ENCODE assay signal across 19 cellular contexts in genomic region chr6:3540253-3540820, GRCh38.
A peak's percentile ranks its signal among the peaks of the same experiment; 100 is the strongest.
DNase-seq lines count a peak whose midpoint lies in the region; ATAC-seq and TF ChIP-seq lines count a peak whose summit lies in the region.
"Had no signal": no experiment of that assay in that cellular context is flagged by ENCODE, and none has a peak within 500 bp of the region (broad histone marks: within the 10 kb centered on the region; RNA-seq: fewer than 3 reads in every experiment).

No MANE protein-coding gene starts in this region.

- no peaks in the 10 kb centered on the region for H3K27me3 ChIP-seq in right atrium auricular region
- H3K27me3 ChIP-seq in heart left ventricle, result peaks cover 0 to 4% (median 0%) of the 10 kb centered on the region in 9 donors
- H3K27me3 ChIP-seq: SJCRH30 had no signal

- no peak for TF ChIP-seq POLR2A in heart left ventricle (IDR thresholded peaks at IDR 0.05)

- DNase-seq in right atrium auricular region (ENCODE audit: low spot score) (peak; percentile 42), heart left ventricle (no peak), RPMI8226 (peak; percentile 41), nephron progenitor cell (no peak), DMS114 treated with DMSO at 0.1 percent for 48 hours (lab: John Stamatoyannopoulos, UW; ENCODE audit: unreplicated experiment) (no peak)
- peak in 1 of 2 donors; percentile 20 for DNase-seq in stimulated activated effector memory CD8-positive, alpha-beta T cell treated with anti-CD3 and anti-CD28 coated beads, Interleukin-12 subunit alpha, Interleukin-12 subunit beta, amount 100 ng/mL, for 72 hours (ENCODE audit: low spot score in 2 of 2)
- DNase-seq: CD8-positive, alpha-beta T cell; DMS153; EL; GF-D8; NCI-H1105; NCI-H2107; NCI-H446 treated with DMSO at 0.1 percent for 48 hours; NCI-H526 treated with DMSO at 0.1 percent for 48 hours; PC-9; SJCRH30 had no signal

- H3K4me3 ChIP-seq in right atrium auricular region (no peak overlapping the region), heart left ventricle (no peak overlapping the region)
- H3K4me3 ChIP-seq: PC-9, SJCRH30 had no signal

- H3K27me3 Mint-ChIP-seq in nephron progenitor cell (ENCODE audit: low read depth, poor library complexity), result peaks cover 8% of the 10 kb centered on the region

- H3K4me1 ChIP-seq in right atrium auricular region, result no peaks in the 10 kb centered on the region
- no peaks in the 10 kb centered on the region for H3K4me1 ChIP-seq in heart left ventricle
- H3K4me1 ChIP-seq: SJCRH30 had no signal

- no peak for ATAC-seq in heart left ventricle
- ATAC-seq in stimulated activated effector memory CD8-positive, alpha-beta T cell treated with anti-CD3 and anti-CD28 coated beads, Interleukin-12 subunit alpha, Interleukin-12 subunit beta, amount 100 ng/mL, for 72 hours, result peak; percentile 23
- ATAC-seq in HG02973 (IDR thresholded peaks at IDR 0.05; ENCODE audit: unreplicated experiment), result no peak
- ATAC-seq: CD8-positive, alpha-beta T cell had no signal

- no peak overlapping the region for H3K4me3 Mint-ChIP-seq in nephron progenitor cell
- H3K4me3 Mint-ChIP-seq in stimulated activated effector memory CD8-positive, alpha-beta T cell treated with anti-CD3 and anti-CD28 coated beads, Interleukin-12 subunit alpha, Interleukin-12 subunit beta, amount 100 ng/mL, for 72 hours, result no peak overlapping the region
- H3K4me3 Mint-ChIP-seq: CD8-positive, alpha-beta T cell; IgD-negative memory B cell had no signal

- peaks cover 61% of the 10 kb centered on the region for H3K4me1 Mint-ChIP-seq in nephron progenitor cell
- H3K4me1 Mint-ChIP-seq in stimulated activated effector memory CD8-positive, alpha-beta T cell treated with anti-CD3 and anti-CD28 coated beads, Interleukin-12 subunit alpha, Interleukin-12 subunit beta, amount 100 ng/mL, for 72 hours, result no peaks in the 10 kb centered on the region

- H3K36me3 Mint-ChIP-seq in nephron progenitor cell (ENCODE audit: low read depth), result peaks cover 5% of the 10 kb centered on the region
- no peaks in the 10 kb centered on the region for H3K36me3 Mint-ChIP-seq in stimulated activated effector memory CD8-positive, alpha-beta T cell treated with anti-CD3 and anti-CD28 coated beads, Interleukin-12 subunit alpha, Interleukin-12 subunit beta, amount 100 ng/mL, for 72 hours
- H3K36me3 Mint-ChIP-seq: CD8-positive, alpha-beta T cell had no signal

- no peaks in the 10 kb centered on the region for H3K36me3 ChIP-seq in right atrium auricular region
- H3K36me3 ChIP-seq in heart left ventricle, result no peaks in the 10 kb centered on the region
- H3K36me3 ChIP-seq: SJCRH30 had no signal

- H3K9me3 ChIP-seq in right atrium auricular region (no peaks in the 10 kb centered on the region), heart left ventricle (no peaks in the 10 kb centered on the region)
- H3K9me3 ChIP-seq: SJCRH30 had no signal

- intact Hi-C loops in heart left ventricle (cut with DNase I), result no loop called here

- peaks cover 4% of the 10 kb centered on the region for H3K9me3 Mint-ChIP-seq in nephron progenitor cell
- no peaks in the 10 kb centered on the region for H3K9me3 Mint-ChIP-seq in stimulated activated effector memory CD8-positive, alpha-beta T cell treated with anti-CD3 and anti-CD28 coated beads, Interleukin-12 subunit alpha, Interleukin-12 subunit beta, amount 100 ng/mL, for 72 hours
- H3K9me3 Mint-ChIP-seq: CD8-positive, alpha-beta T cell; IgD-negative memory B cell had no signal

- H3K27ac ChIP-seq in right atrium auricular region (no peak overlapping the region), heart left ventricle (no peak overlapping the region)
- H3K27ac ChIP-seq: PC-9, RWPE1, SJCRH30 had no signal

- TF ChIP-seq CTCF in right atrium auricular region (IDR thresholded peaks at IDR 0.05) (no peak), heart left ventricle (IDR thresholded peaks at IDR 0.05) (no peak), nephron progenitor cell (IDR thresholded peaks at IDR 0.05) (no peak)

- H3K27ac Mint-ChIP-seq in nephron progenitor cell, result peak overlapping the region; percentile 35
- H3K27ac Mint-ChIP-seq in stimulated activated effector memory CD8-positive, alpha-beta T cell treated with anti-CD3 and anti-CD28 coated beads, Interleukin-12 subunit alpha, Interleukin-12 subunit beta, amount 100 ng/mL, for 72 hours, result no peak overlapping the region
- H3K27ac Mint-ChIP-seq: CD8-positive, alpha-beta T cell; IgD-negative memory B cell had no signal

- 88 to 98% (median 96%) methylated on average over 8 of the region's 8 CpGs for WGBS in heart left ventricle, 4 donors

Comparison
In these comparisons a context has a peak if more than half of its experiments do, and no peak if none do; other contexts are left out.
1. DNase-seq: peak in right atrium auricular region (single experiment) and RPMI8226 (single experiment); none in heart left ventricle (0 of 5), nephron progenitor cell (single experiment) and DMS114 treated with DMSO at 0.1 percent for 48 hours (single experiment).